In genomic region chr22:45970709-45971388, GRCh38 we compare ENCODE assay signal across 10 cellular contexts. TPM values are rescaled to one million over a fixed set of nuclear protein-coding genes. Genes with fewer than 3 reads are reported as not detected.
DNase-seq lines count a peak whose midpoint lies in the region; ATAC-seq and TF ChIP-seq lines count a peak whose summit lies in the region.
"Had no signal": no experiment of that assay in that cellular context is flagged by ENCODE, and none has a peak within 500 bp of the region (broad histone marks: within the 10 kb centered on the region; RNA-seq: fewer than 3 reads in every experiment).

No MANE protein-coding gene starts in this region.

- H2AK5ac ChIP-seq in trophoblast cell (ENCODE audit: low read length), result no peak overlapping the region

- H3K23ac ChIP-seq in trophoblast cell (ENCODE audit: low read length), result no peak overlapping the region

- H3K4me3 Mint-ChIP-seq in activated T-cell treated with anti-CD3 and anti-CD28 coated beads, Interleukin-2, amount 50 U/mL, for 4 hours, result no peak overlapping the region
- H3K4me3 Mint-ChIP-seq: activated T-cell treated with anti-CD3 and anti-CD28 coated beads, Interleukin-2, amount 50 U/mL, for 24 hours had no signal

- H3K27ac ChIP-seq in fibroblast of lung (ENCODE audit: insufficient read depth, low read length) (no peak overlapping the region), trophoblast cell (ENCODE audit: low read depth, low read length) (no peak overlapping the region)

- H3K9me3 ChIP-seq in fibroblast of lung (ENCODE audit: control insufficient read depth, insufficient read depth, low read depth, low read length) (no peaks in the 10 kb centered on the region), trophoblast cell (ENCODE audit: insufficient read depth, low read depth, low read length) (peaks cover 10% of the 10 kb centered on the region)

- H2BK12ac ChIP-seq in trophoblast cell (ENCODE audit: low read length), result no peak overlapping the region

- no peak for ATAC-seq in GM21528 (IDR thresholded peaks at IDR 0.05; ENCODE audit: low FRiP score, unreplicated experiment)
- ATAC-seq in activated T-cell treated with anti-CD3 and anti-CD28 coated beads, Interleukin-2, amount 50 U/mL, for 4 hours, result no peak

- H2AFZ ChIP-seq in fibroblast of lung (ENCODE audit: low read length) (no peak overlapping the region), trophoblast cell (ENCODE audit: insufficient read depth, low read length, poor library complexity) (no peak overlapping the region)

- no peak overlapping the region for H2BK120ac ChIP-seq in trophoblast cell (ENCODE audit: insufficient read depth, low read length, poor library complexity)

- peaks cover 70% of the 10 kb centered on the region for H3K27me3 Mint-ChIP-seq in activated T-cell treated with anti-CD3 and anti-CD28 coated beads, Interleukin-2, amount 50 U/mL, for 4 hours (ENCODE audit: low read depth)

- H3K9ac ChIP-seq in fibroblast of lung (ENCODE audit: insufficient read depth, low read length), result no peak overlapping the region
- no peak overlapping the region for H3K9ac ChIP-seq in trophoblast cell (ENCODE audit: low read length)

- no peak overlapping the region for H3K14ac ChIP-seq in trophoblast cell (ENCODE audit: low read length)

- H2BK5ac ChIP-seq in trophoblast cell (ENCODE audit: low read depth, low read length, poor library complexity), result no peak overlapping the region

- no peaks in the 10 kb centered on the region for H3K79me2 ChIP-seq in fibroblast of lung (ENCODE audit: control insufficient read depth, insufficient read depth, low read length)
- no peaks in the 10 kb centered on the region for H3K79me2 ChIP-seq in trophoblast cell (ENCODE audit: control insufficient read depth, insufficient read depth, low read length, poor library complexity)

- H3K4me2 ChIP-seq in fibroblast of lung (ENCODE audit: extremely low read depth, insufficient read depth, low read length) (peak overlapping the region; percentile 69), trophoblast cell (ENCODE audit: low read length) (peak overlapping the region; percentile 46)

- H3K27me3 ChIP-seq in fibroblast of lung (ENCODE audit: control insufficient read depth, insufficient read depth, low read length) (peaks cover 41% of the 10 kb centered on the region), trophoblast cell (ENCODE audit: insufficient read depth, low read length) (peaks cover 43% of the 10 kb centered on the region)

- no peaks in the 10 kb centered on the region for H4K20me1 ChIP-seq in fibroblast of lung (ENCODE audit: control insufficient read depth, extremely low read depth, insufficient read depth, low read length)

- no peaks in the 10 kb centered on the region for H3K36me3 Mint-ChIP-seq in activated T-cell treated with anti-CD3 and anti-CD28 coated beads, Interleukin-2, amount 50 U/mL, for 4 hours (ENCODE audit: insufficient read depth)

- no peak for TF ChIP-seq CTCF in fibroblast of lung (conservative IDR thresholded peaks at IDR 0.05 in 1 of 2, IDR thresholded peaks at IDR 0.05 in 1 of 2; ENCODE audit: low read depth in 1 of 2, low read length in 2 of 2)

- peak overlapping the region; percentile 15 to 42 (median 27) for H3K4me3 ChIP-seq in fibroblast of lung (replicated peaks in 1 of 4; ENCODE audit: control extremely low read depth in 1 of 4, insufficient read depth in 1 of 4, low read depth in 3 of 4, low read length in 4 of 4)
- no peak overlapping the region for H3K4me3 ChIP-seq in trophoblast cell (ENCODE audit: low read depth, low read length)

- H3K4ac ChIP-seq in trophoblast cell (ENCODE audit: low read depth, low read length), result no peak overlapping the region

- peaks cover 10% of the 10 kb centered on the region for H3K4me1 Mint-ChIP-seq in activated T-cell treated with anti-CD3 and anti-CD28 coated beads, Interleukin-2, amount 50 U/mL, for 4 hours (ENCODE audit: low read depth)

- peaks cover 4% of the 10 kb centered on the region for H3K79me1 ChIP-seq in trophoblast cell (ENCODE audit: low read length)

- H4K91ac ChIP-seq in trophoblast cell (ENCODE audit: low read depth, low read length), result no peak overlapping the region

- no peak overlapping the region for H4K12ac ChIP-seq in trophoblast cell (ENCODE audit: low read depth, low read length)

- H3K4me1 ChIP-seq in fibroblast of lung (ENCODE audit: control insufficient read depth, extremely low read depth, insufficient read depth, low read length) (peaks cover 12% of the 10 kb centered on the region), trophoblast cell (ENCODE audit: control insufficient read depth in 1 of 2, insufficient read depth in 2 of 2, low read length in 2 of 2) (peaks cover 36 to 45% of the 10 kb centered on the region in 2 experiments)

- no peak overlapping the region for H3K18ac ChIP-seq in trophoblast cell (ENCODE audit: low read length)

- no peaks in the 10 kb centered on the region for H3K9me3 Mint-ChIP-seq in activated T-cell treated with anti-CD3 and anti-CD28 coated beads, Interleukin-2, amount 50 U/mL, for 4 hours
- H3K9me3 Mint-ChIP-seq: activated T-cell treated with anti-CD3 and anti-CD28 coated beads, Interleukin-2, amount 50 U/mL, for 24 hours had no signal

- H3K36me3 ChIP-seq in fibroblast of lung (ENCODE audit: control insufficient read depth, insufficient read depth, low read length), result no peaks in the 10 kb centered on the region
- H3K36me3 ChIP-seq in trophoblast cell (ENCODE audit: control insufficient read depth in 1 of 2, insufficient read depth in 2 of 2, low read length in 2 of 2), result no peaks in the 10 kb centered on the region

- no CpG with 5 or more reads among the region's 38 CpGs for WGBS in trophoblast cell (ENCODE audit: extremely low coverage, insufficient coverage, insufficient read length)

- DNase-seq in EL, result peak; percentile 48
- DNase-seq in NCI-H2227 treated with DMSO at 0.1 percent for 48 hours (lab: John Stamatoyannopoulos, UW), result peak; percentile 24
- peak; percentile 44 to 72 for DNase-seq in fibroblast of lung (ENCODE audit: low read depth in 2 of 2)
- DNase-seq in trophoblast cell, result peak in 1 of 2 donors; percentile 18
- DNase-seq in NCI-H1105 (lab: John Stamatoyannopoulos, UW), result no peak
- DNase-seq in iPS-NIHi11 (ENCODE audit: low spot score), result no peak
- DNase-seq in activated T-cell treated with anti-CD3 and anti-CD28 coated beads, Interleukin-2, amount 50 U/mL, for 4 hours, result no peak
- DNase-seq: activated T-cell treated with anti-CD3 and anti-CD28 coated beads, Interleukin-2, amount 50 U/mL, for 24 hours; NCI-H1694 treated with DMSO at 0.1 percent for 48 hours had no signal

- no peak overlapping the region for H4K8ac ChIP-seq in trophoblast cell (ENCODE audit: low read depth, low read length)

RNA-seq across cellular contexts. Expression of gene WNT7B, which starts 6.1 kb away (rescaled TPM):
- total RNA-seq in fibroblast of lung, result under 0.01 and 0.17 TPM in 2 replicates
- polyA plus RNA-seq in fibroblast of lung, result 0.17 TPM in 1 of 2 replicates, not detected in the other
- polyA plus RNA-seq in fibroblast of lung (2012), result 0.06 and 0.76 TPM in 2 replicates
- polyA minus RNA-seq in fibroblast of lung (ENCODE audit: low replicate concordance), result 0.41 TPM in 1 of 2 replicates, not detected in the other
- polyA plus RNA-seq in trophoblast cell (2013), result 5.9 and 6.1 TPM in 2 replicates
- under 1 TPM in 1 of 3 donors, not detected in 2; 0.05 TPM for total RNA-seq in activated T-cell treated with anti-CD3 and anti-CD28 coated beads, Interleukin-2, amount 50 U/mL, for 4 hours

Comparison
In these comparisons a context has a peak if more than half of its experiments do, and no peak if none do; other contexts are left out.
1. DNase-seq: peak in EL (single experiment), NCI-H2227 treated with DMSO at 0.1 percent for 48 hours (single experiment) and fibroblast of lung (2 of 2); none in NCI-H1105 (single experiment), iPS-NIHi11 (single experiment) and activated T-cell treated with anti-CD3 and anti-CD28 coated beads, Interleukin-2, amount 50 U/mL, for 4 hours (single experiment).